In the genomic region with DNA sequence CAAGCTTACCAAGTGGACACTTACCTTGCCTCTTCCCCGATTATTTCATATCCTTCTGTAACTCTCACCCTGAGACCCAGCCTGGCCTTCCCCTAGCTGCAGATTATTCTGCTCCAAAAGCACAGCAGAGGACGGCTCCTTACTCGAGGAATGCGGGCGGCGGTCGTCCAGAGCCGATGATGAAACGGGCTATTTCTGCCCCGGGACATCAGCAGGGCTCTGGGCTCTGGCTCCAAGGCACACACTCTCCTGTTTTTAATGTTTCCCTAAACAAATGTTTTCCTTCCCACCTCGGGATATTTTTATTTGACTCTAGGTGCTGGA, we compare ENCODE assay signal across 16 cellular contexts. TPM values are rescaled to one million over a fixed set of nuclear protein-coding genes. Genes with fewer than 3 reads are reported as not detected.
A peak's percentile ranks its signal among the peaks of the same experiment; 100 is the strongest.
DNase-seq lines count a peak whose midpoint lies in the region; ATAC-seq and TF ChIP-seq lines count a peak whose summit lies in the region.
"Had no signal": no experiment of that assay in that cellular context is flagged by ENCODE, and none has a peak within 500 bp of the region (broad histone marks: within the 10 kb centered on the region; RNA-seq: fewer than 3 reads in every experiment).

No MANE protein-coding gene starts in this region.

- H4K20me1 ChIP-seq in hepatocyte (ENCODE audit: insufficient read depth, poor library complexity, severe bottlenecking): no peaks in the 10 kb centered on the region

- H3K9me2 ChIP-seq in hepatocyte (replicated peaks; ENCODE audit: insufficient read depth): no peaks in the 10 kb centered on the region

- no peaks in the 10 kb centered on the region for H3K27me3 ChIP-seq in hepatocyte

- intact Hi-C loops in sciatic nerve (cut with DNase I): no loop called here

- H3K27ac ChIP-seq in hepatocyte: no peak overlapping the region
- H3K27ac ChIP-seq: C4-2B had no signal

- ATAC-seq in sciatic nerve (peak; percentile 84), HG02970 (IDR thresholded peaks at IDR 0.05; ENCODE audit: low FRiP score, unreplicated experiment) (no peak), GM18873 (IDR thresholded peaks at IDR 0.05; ENCODE audit: low FRiP score, unreplicated experiment) (no peak), GM18858 (IDR thresholded peaks at IDR 0.05; ENCODE audit: unreplicated experiment) (no peak)

- WGBS in hepatocyte (ENCODE audit: low lambda C conversion rate, missing lambda C conversion rate): 26% methylated on average over 11 of the region's 11 CpGs

- H3K4me3 ChIP-seq in cardiac fibroblast (replicated peaks in 1 of 2; ENCODE audit: low read depth in 2 of 2, low read length in 2 of 2) (no peak overlapping the region), hepatocyte (no peak overlapping the region)
- H3K4me3 ChIP-seq: stomach had no signal

- peaks cover 13% of the 10 kb centered on the region for H3K4me1 ChIP-seq in hepatocyte (ENCODE audit: insufficient read depth)

- peak overlapping the region; percentile 19 for H3K4me2 ChIP-seq in hepatocyte

- DNase-seq in GM03348 (ENCODE audit: low spot score): peak; percentile 29
- peak; percentile 4 to 11 for DNase-seq in cardiac fibroblast (ENCODE audit: low read depth in 2 of 2)
- DNase-seq in hepatocyte (ENCODE audit: low spot score): no peak
- no peak for DNase-seq in sciatic nerve (ENCODE audit: low spot score)
- DNase-seq in NCI-H2196 treated with DMSO at 0.1 percent for 48 hours (lab: John Stamatoyannopoulos, UW; ENCODE audit: unreplicated experiment): no peak
- DNase-seq: activated CD4-positive, alpha-beta T cell treated with anti-CD3 and anti-CD28 coated beads, Interleukin-2, amount 50 U/mL, for 1 hour; EL; midbrain; NCI-H1436 treated with DMSO at 0.1 percent for 48 hours; NCI-H524 treated with DMSO at 0.1 percent for 48 hours; stomach had no signal

- H3K36me3 ChIP-seq in hepatocyte (replicated peaks; ENCODE audit: insufficient read depth, low read depth): no peaks in the 10 kb centered on the region
- H3K36me3 ChIP-seq: stomach had no signal

- no peaks in the 10 kb centered on the region for H3K79me2 ChIP-seq in hepatocyte

- TF ChIP-seq CTCF in cardiac fibroblast (IDR thresholded peaks at IDR 0.05; ENCODE audit: low read depth, low read length) (no peak), hepatocyte (IDR thresholded peaks at IDR 0.05; ENCODE audit: poor library complexity) (no peak)

- no peaks in the 10 kb centered on the region for H3K9me3 ChIP-seq in hepatocyte (ENCODE audit: low read depth)
- H3K9me3 ChIP-seq: stomach had no signal

- H2AFZ ChIP-seq in hepatocyte: no peak overlapping the region

RNA-seq across cellular contexts. Expression of gene C10orf71, which starts 0.3 kb away (rescaled TPM):
- not detected in 2 replicates for total RNA-seq in hepatocyte
- polyA plus RNA-seq in hepatocyte: not detected in 2 replicates
- total RNA-seq in sciatic nerve: 0.18 TPM
- polyA plus RNA-seq: IgD-negative memory B cell, stomach had no signal

Comparison
In these comparisons a context has a peak if more than half of its experiments do, and no peak if none do; other contexts are left out.
1. DNase-seq: peak in GM03348 (single experiment) and cardiac fibroblast (2 of 2); none in hepatocyte (single experiment), sciatic nerve (single experiment) and NCI-H2196 treated with DMSO at 0.1 percent for 48 hours (single experiment).